Comparison of ENCODE assay signal across 18 cellular contexts in the genomic region with DNA sequence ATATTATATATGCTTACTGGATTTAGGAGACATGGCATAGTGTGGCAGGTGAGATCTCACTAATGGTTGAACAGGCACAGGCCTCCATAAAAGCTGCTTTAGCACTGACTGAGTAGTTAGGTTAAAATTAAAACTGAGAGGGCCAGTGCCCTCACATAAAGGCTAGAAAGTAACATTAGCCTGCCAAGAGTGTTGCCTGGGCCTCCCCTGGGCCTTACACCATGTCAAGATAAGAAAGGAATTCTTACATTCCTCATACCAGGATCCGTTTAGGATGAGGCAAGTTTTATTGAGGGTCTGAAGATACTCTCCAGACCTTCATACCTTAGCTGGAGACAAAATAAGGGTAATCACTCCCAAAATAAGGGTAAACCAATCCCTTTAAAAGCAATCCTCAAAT.
"Had no signal": no experiment of that assay in that cellular context is flagged by ENCODE, and none has a peak within 500 bp of the region (broad histone marks: within the 10 kb centered on the region; RNA-seq: fewer than 3 reads in every experiment).

No MANE protein-coding gene starts in this region.

- H3K4me3 ChIP-seq: ascending aorta, skin epidermis, testis had no signal

- H3K36me3 ChIP-seq: ascending aorta had no signal

- H3K4me1 ChIP-seq: ascending aorta, parathyroid adenoma, testis had no signal

- H3K36me3 Mint-ChIP-seq: activated CD8-positive, alpha-beta memory T cell treated with anti-CD3 and anti-CD28 coated beads, Interleukin-2, amount 10 ng/mL, durations not matched to agents 7 days and 5 days; activated naive CD8-positive, alpha-beta T cell treated with anti-CD3 and anti-CD28 coated beads for 36 hours had no signal

- H3K9ac ChIP-seq: parathyroid adenoma had no signal

- ATAC-seq: activated CD4-positive, CD25-positive, alpha-beta regulatory T cell treated with anti-CD3 and anti-CD28 coated beads, Interleukin-2, amount 50 U/mL, for 24 hours; activated CD8-positive, alpha-beta memory T cell treated with anti-CD3 and anti-CD28 coated beads, Interleukin-2, amount 10 ng/mL, durations not matched to agents 7 days and 5 days; effector memory CD8-positive, alpha-beta T cell; stimulated activated naive CD8-positive, alpha-beta T cell treated with anti-CD3 and anti-CD28 coated beads, Interleukin-15, amount 100 ng/mL, for 72 hours had no signal

- DNase-seq: activated CD4-positive, alpha-beta T cell treated with anti-CD3 and anti-CD28 coated beads, Interleukin-2, amount 50 U/mL, for 4 hours; activated CD8-positive, alpha-beta memory T cell treated with anti-CD3 and anti-CD28 coated beads, Interleukin-2, amount 10 ng/mL, durations not matched to agents 7 days and 5 days; activated gamma-delta T cell treated with Interleukin-2 at 50 U/mL for 16 hours; activated naive CD8-positive, alpha-beta T cell treated with anti-CD3 and anti-CD28 coated beads for 36 hours; activated T-cell treated with anti-CD3 and anti-CD28 coated beads, Interleukin-2, amount 50 U/mL, for 24 hours; central memory CD4-positive, alpha-beta T cell; effector memory CD8-positive, alpha-beta T cell; erythroblast; retina; stimulated activated CD4-positive, alpha-beta T cell treated with anti-CD3 and anti-CD28 coated beads, Interleukin-4, amount 100 ng/mL, for 4 hours; stimulated activated naive CD8-positive, alpha-beta T cell treated with anti-CD3 and anti-CD28 coated beads, Interleukin-15, amount 100 ng/mL, for 72 hours; T-helper 2 cell; testis had no signal

- FAIRE-seq: islet of Langerhans had no signal

- H3K27ac ChIP-seq: ascending aorta, parathyroid adenoma, skin epidermis, testis had no signal

- H3K4me3 Mint-ChIP-seq: activated CD8-positive, alpha-beta memory T cell treated with anti-CD3 and anti-CD28 coated beads, Interleukin-2, amount 10 ng/mL, durations not matched to agents 7 days and 5 days; activated naive CD8-positive, alpha-beta T cell treated with anti-CD3 and anti-CD28 coated beads for 36 hours; activated T-cell treated with anti-CD3 and anti-CD28 coated beads, Interleukin-2, amount 50 U/mL, for 24 hours; effector memory CD8-positive, alpha-beta T cell; stimulated activated naive CD8-positive, alpha-beta T cell treated with anti-CD3 and anti-CD28 coated beads, Interleukin-15, amount 100 ng/mL, for 72 hours had no signal

- H3K27me3 Mint-ChIP-seq: activated CD8-positive, alpha-beta memory T cell treated with anti-CD3 and anti-CD28 coated beads, Interleukin-2, amount 10 ng/mL, durations not matched to agents 7 days and 5 days; activated naive CD8-positive, alpha-beta T cell treated with anti-CD3 and anti-CD28 coated beads for 36 hours; activated T-cell treated with anti-CD3 and anti-CD28 coated beads, Interleukin-2, amount 50 U/mL, for 24 hours; effector memory CD8-positive, alpha-beta T cell; stimulated activated naive CD8-positive, alpha-beta T cell treated with anti-CD3 and anti-CD28 coated beads, Interleukin-15, amount 100 ng/mL, for 72 hours had no signal

- H3K4me1 Mint-ChIP-seq: activated CD8-positive, alpha-beta memory T cell treated with anti-CD3 and anti-CD28 coated beads, Interleukin-2, amount 10 ng/mL, durations not matched to agents 7 days and 5 days; activated naive CD8-positive, alpha-beta T cell treated with anti-CD3 and anti-CD28 coated beads for 36 hours; stimulated activated naive CD8-positive, alpha-beta T cell treated with anti-CD3 and anti-CD28 coated beads, Interleukin-15, amount 100 ng/mL, for 72 hours had no signal

- H3K27me3 ChIP-seq: ascending aorta, testis had no signal

- H3K9me3 ChIP-seq: ascending aorta, testis had no signal

- H2AFZ ChIP-seq: parathyroid adenoma had no signal
